ENCODE assay signal across 7 cellular contexts in genomic region chr14:69716483-69717187, GRCh38. TPM values are rescaled to one million over a fixed set of nuclear protein-coding genes. Genes with fewer than 3 reads are reported as not detected.
DNase-seq lines count a peak whose midpoint lies in the region; ATAC-seq and TF ChIP-seq lines count a peak whose summit lies in the region.

No MANE protein-coding gene starts in this region.

- H3K9me3 ChIP-seq in OCI-LY7 (ENCODE audit: low read length), result no peaks in the 10 kb centered on the region

- POLR2A ChIA-PET in OCI-LY7 (lab: Charles Lee), result no interaction called here

- no TSS peak for BruUV-seq in OCI-LY7 (replicated peaks; lab: Mats Ljungman, UMichigan)

- H3K9me2 ChIP-seq in OCI-LY7 (ENCODE audit: insufficient read depth, low read length), result no peaks in the 10 kb centered on the region

- H3K79me2 ChIP-seq in OCI-LY7 (ENCODE audit: insufficient read depth, low read depth, low read length), result no peaks in the 10 kb centered on the region

- peaks cover 34% of the 10 kb centered on the region for H3K36me3 ChIP-seq in OCI-LY7 (ENCODE audit: insufficient read depth, low read length)

- no peak for TF ChIP-seq CTCF in OCI-LY7 (conservative IDR thresholded peaks at IDR 0.05; ENCODE audit: low read length)

- intact Hi-C loops in OCI-LY7 (cut with micrococcal nuclease; ENCODE audit: unreplicated experiment), result no loop called here

- H3K4me1 ChIP-seq in OCI-LY7 (ENCODE audit: insufficient read depth, low read length, poor library complexity, severe bottlenecking), result peaks cover 9% of the 10 kb centered on the region

- H3K27ac ChIP-seq in OCI-LY7 (ENCODE audit: low read depth, low read length, poor library complexity, severe bottlenecking), result no peak overlapping the region

- CTCF ChIA-PET in OCI-LY7 (lab: Charles Lee; ENCODE audit: unreplicated experiment), result no interaction called here

- no peak overlapping the region for H3K4me3 ChIP-seq in OCI-LY7 (ENCODE audit: low read depth, low read length, poor library complexity, severe bottlenecking)

- no peaks in the 10 kb centered on the region for H4K20me1 ChIP-seq in OCI-LY7 (ENCODE audit: insufficient read depth, low read length)

- peak; percentile 17 for DNase-seq in HT-29 (ENCODE audit: low spot score)
- peak; percentile 42 to 58 for DNase-seq in activated CD4-positive, alpha-beta T cell treated with anti-CD3 and anti-CD28 coated beads, Interleukin-2, amount 50 U/mL, for 48 hours
- peak; percentile 96 for DNase-seq in fibroblast of peridontal ligament (ENCODE audit: extremely low read depth)
- peak; percentile 17 to 30 for DNase-seq in stimulated activated CD8-positive, alpha-beta memory T cell treated with anti-CD3 and anti-CD28 coated beads, Interleukin-15, amount 100 ng/mL, for 4 hours (ENCODE audit: low read depth in 2 of 2)
- no peak for DNase-seq in OCI-LY7 (ENCODE audit: low spot score)
- no peak for DNase-seq in COLO829 (ENCODE audit: low spot score)

- no peak overlapping the region for H3K4me2 ChIP-seq in OCI-LY7 (ENCODE audit: low read length)

- no peak for ATAC-seq in GM18858 (IDR thresholded peaks at IDR 0.05; ENCODE audit: unreplicated experiment)

- H2AFZ ChIP-seq in OCI-LY7 (ENCODE audit: low read length), result no peak overlapping the region

RNA-seq across cellular contexts. Expression of gene SRSF5, which starts 50.3 kb away (rescaled TPM):
- total RNA-seq in HT-29 (2014; rRNA removed; shearing (Covaris generic)), result 93.3 and 126 TPM in 2 replicates
- 341 and 456 TPM in 2 replicates for total RNA-seq in OCI-LY7 (2014; rRNA removed; shearing (Covaris generic))
- 474 and 484 TPM in 2 replicates for total RNA-seq in OCI-LY7 (2022)

Comparison
In these comparisons a context has a peak if more than half of its experiments do, and no peak if none do; other contexts are left out.
1. DNase-seq: peak in HT-29 (single experiment), activated CD4-positive, alpha-beta T cell treated with anti-CD3 and anti-CD28 coated beads, Interleukin-2, amount 50 U/mL, for 48 hours (2 of 2), fibroblast of peridontal ligament (single experiment) and stimulated activated CD8-positive, alpha-beta memory T cell treated with anti-CD3 and anti-CD28 coated beads, Interleukin-15, amount 100 ng/mL, for 4 hours (2 of 2); none in OCI-LY7 (single experiment) and COLO829 (single experiment).